8 cellular contexts compared by ENCODE assay signal in genomic region chr12:93742086-93742934, GRCh38.
DNase-seq lines count a peak whose midpoint lies in the region; ATAC-seq lines count a peak whose summit lies in the region.

No MANE protein-coding gene starts in this region.

- peak; percentile 22 for DNase-seq in NK-92 treated with Interleukin-12 subunit alpha and Interleukin-12 subunit beta, amount 100 ng/mL, for 24 hours (lab: John Stamatoyannopoulos, UW)
- DNase-seq in NK-92 (lab: John Stamatoyannopoulos, UW; ENCODE audit: unreplicated experiment) (no peak), NCI-H2171 (lab: John Stamatoyannopoulos, UW) (peak; percentile 69), dedifferentiated amniotic fluid mesenchymal stem cell (ENCODE audit: extremely low spot score) (peak; percentile 61), left colon (peak; percentile 59 to 80)
- DNase-seq in activated CD4-positive, alpha-beta T cell treated with anti-CD3 and anti-CD28 coated beads, Interleukin-2, amount 10 ng/mL, durations not matched to agents 24 days and 14 days = peak; percentile 87
- DNase-seq in stimulated activated CD4-positive, alpha-beta T cell treated with anti-CD3 and anti-CD28 coated beads, Interleukin-1b, Interleukin-23, amount 100 ng/mL, for 4 hours (ENCODE audit: low read depth in 2 of 2) = peak; percentile 25 to 38

- H3K4me1 Mint-ChIP-seq in activated CD4-positive, alpha-beta T cell treated with anti-CD3 and anti-CD28 coated beads, Interleukin-2, amount 10 ng/mL, durations not matched to agents 24 days and 14 days = peaks cover 26% of the 10 kb centered on the region

- no peaks in the 10 kb centered on the region for H3K27me3 Mint-ChIP-seq in activated CD4-positive, alpha-beta T cell treated with anti-CD3 and anti-CD28 coated beads, Interleukin-2, amount 10 ng/mL, durations not matched to agents 24 days and 14 days

- H3K4me3 Mint-ChIP-seq in activated CD4-positive, alpha-beta T cell treated with anti-CD3 and anti-CD28 coated beads, Interleukin-2, amount 10 ng/mL, durations not matched to agents 24 days and 14 days = peak overlapping the region; percentile 91

- peak overlapping the region; percentile 91 for H3K27ac Mint-ChIP-seq in activated CD4-positive, alpha-beta T cell treated with anti-CD3 and anti-CD28 coated beads, Interleukin-2, amount 10 ng/mL, durations not matched to agents 24 days and 14 days

- no peaks in the 10 kb centered on the region for H3K36me3 Mint-ChIP-seq in activated CD4-positive, alpha-beta T cell treated with anti-CD3 and anti-CD28 coated beads, Interleukin-2, amount 10 ng/mL, durations not matched to agents 24 days and 14 days (ENCODE audit: low read depth)

- intact Hi-C loops in activated CD4-positive, alpha-beta T cell treated with anti-CD3 and anti-CD28 coated beads, Interleukin-2, amount 10 ng/mL, durations not matched to agents 24 days and 14 days (cut with micrococcal nuclease) = loop anchor here (1.0 to 10.0 kb wide), 7 partner anchors 24 to 758 kb away; partner anchors contain the start of gene CRADD
- intact Hi-C loops in left colon (cut with DNase I, micrococcal nuclease) = loop anchor here in 1 of 2 donors (5.0 kb wide), 2 partner anchors 150 to 170 kb away; partner anchors contain the start of gene SOCS2

- ATAC-seq in HG02981 (IDR thresholded peaks at IDR 0.05; ENCODE audit: unreplicated experiment) (peak; percentile 83), left colon (peak; percentile 91)

- H3K9me3 Mint-ChIP-seq in activated CD4-positive, alpha-beta T cell treated with anti-CD3 and anti-CD28 coated beads, Interleukin-2, amount 10 ng/mL, durations not matched to agents 24 days and 14 days = no peaks in the 10 kb centered on the region
